Comparison of ENCODE assay signal across 8 cellular contexts in the genomic region with DNA sequence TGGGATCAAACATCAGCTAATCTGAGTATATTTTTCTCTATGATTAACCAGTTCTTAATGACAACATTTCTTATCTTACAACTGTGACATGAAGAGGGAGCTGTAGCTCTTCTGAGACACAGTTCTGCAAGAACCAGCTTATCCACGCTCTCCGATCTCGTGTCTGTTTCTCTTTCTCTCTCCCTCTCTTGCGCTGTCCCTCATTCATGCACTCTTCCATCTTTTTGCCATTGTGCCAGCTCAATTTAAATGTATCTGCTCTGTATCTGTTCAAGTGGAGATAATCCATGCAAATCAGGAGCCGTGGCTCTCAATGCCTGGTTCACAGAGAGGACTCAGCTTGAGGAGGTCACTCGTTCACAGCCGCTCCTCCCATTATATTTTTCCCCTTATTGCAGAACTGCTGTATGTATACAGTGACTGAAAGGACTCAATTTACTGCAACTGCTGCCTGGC.
DNase-seq lines count a peak whose midpoint lies in the region; ATAC-seq and TF ChIP-seq lines count a peak whose summit lies in the region.

No MANE protein-coding gene starts in this region.

- TF ChIP-seq CTCF in astrocyte of the cerebellum (IDR thresholded peaks at IDR 0.05; ENCODE audit: low read depth, low read length, missing control alignments): peak; percentile 46

- H3K4me3 ChIP-seq in astrocyte of the cerebellum (ENCODE audit: low read depth, low read length) (peak overlapping the region; percentile 41), skeletal muscle cell (ENCODE audit: low read depth, low read length) (peak overlapping the region; percentile 51)

- DNase-seq in Ammon's horn (ENCODE audit: low spot score): peak; percentile 83
- DNase-seq in H4 (ENCODE audit: low spot score): peak; percentile 3
- peak; percentile 69 to 71 for DNase-seq in NCI-H1930 (lab: John Stamatoyannopoulos, UW)
- DNase-seq in astrocyte of the cerebellum (ENCODE audit: low read depth): peak; percentile 35
- peak; percentile 38 for DNase-seq in iPS DF 19.7 (ENCODE audit: low read depth, low spot score)
- peak; percentile 33 for DNase-seq in skeletal muscle cell (ENCODE audit: low read depth)
- no peak for DNase-seq in SW 1271 (lab: John Stamatoyannopoulos, UW)

- ATAC-seq in HG03457 (IDR thresholded peaks at IDR 0.05; ENCODE audit: unreplicated experiment): no peak

- in situ Hi-C loops in astrocyte of the cerebellum (cut with HindIII; ENCODE audit: low sequenced_read_pairs): no loop called here

Comparison
In these comparisons a context has a peak if more than half of its experiments do, and no peak if none do; other contexts are left out.
1. DNase-seq: peak in Ammon's horn (single experiment), H4 (single experiment), NCI-H1930 (2 of 2), astrocyte of the cerebellum (single experiment), iPS DF 19.7 (single experiment) and skeletal muscle cell (single experiment); none in SW 1271 (0 of 2).